9 cellular contexts compared by ENCODE assay signal in the genomic region with DNA sequence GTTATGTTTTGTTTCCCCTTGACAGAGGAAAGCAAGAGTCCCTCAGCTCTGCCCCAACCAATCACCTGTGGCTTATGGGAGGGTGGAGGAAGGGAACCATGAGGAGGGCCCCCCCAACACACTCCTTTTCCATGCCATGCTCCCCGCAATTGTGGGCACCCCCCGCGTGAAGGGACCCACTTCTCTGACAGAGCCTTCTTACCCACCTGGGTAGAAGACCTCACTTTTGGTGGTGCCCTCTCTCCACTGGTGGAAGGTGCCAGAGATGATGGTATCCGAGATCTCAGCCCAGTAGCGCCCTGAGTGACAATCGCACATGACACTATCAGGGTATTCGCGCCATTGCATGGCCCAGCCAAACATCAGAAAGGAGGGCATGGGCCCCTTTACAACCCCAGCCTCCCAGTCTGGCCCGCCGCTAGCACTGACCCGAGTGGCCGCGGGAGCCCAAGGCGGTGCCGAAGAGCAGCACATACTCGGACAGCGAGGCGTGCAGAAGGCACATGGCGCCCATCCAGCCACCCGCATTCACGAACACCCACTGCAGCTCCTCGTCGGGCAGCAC. TPM values are rescaled to one million over a fixed set of nuclear protein-coding genes. Genes with fewer than 3 reads are reported as not detected.
DNase-seq lines count a peak whose midpoint lies in the region; ATAC-seq and TF ChIP-seq lines count a peak whose summit lies in the region.
"Had no signal": no experiment of that assay in that cellular context is flagged by ENCODE, and none has a peak within 500 bp of the region (broad histone marks: within the 10 kb centered on the region; RNA-seq: fewer than 3 reads in every experiment).

No MANE protein-coding gene starts in this region.

- ATAC-seq in GM19397 (IDR thresholded peaks at IDR 0.05; ENCODE audit: unreplicated experiment) = no peak

- no peaks in the 10 kb centered on the region for H3K36me3 ChIP-seq in BJ (ENCODE audit: control insufficient read depth, insufficient read depth, low read length)

- peak overlapping the region; percentile 78 for H3K4me3 ChIP-seq in BJ (ENCODE audit: low read depth, low read length)
- H3K4me3 ChIP-seq in WI38 (ENCODE audit: low read depth, low read length) = peak overlapping the region; percentile 65
- H3K4me3 ChIP-seq in fibroblast of villous mesenchyme (ENCODE audit: low read depth, low read length) = peak overlapping the region; percentile 71
- peak overlapping the region; percentile 48 for H3K4me3 ChIP-seq in retinal pigment epithelial cell (ENCODE audit: low read length)

- DNase-seq in BJ (ENCODE audit: low read depth) = no peak
- peak; percentile 35 for DNase-seq in HCEC 1CT
- DNase-seq in fibroblast of villous mesenchyme (ENCODE audit: low read depth) = no peak
- no peak for DNase-seq in retinal pigment epithelial cell (ENCODE audit: low read depth)
- no peak for DNase-seq in dedifferentiated amniotic fluid mesenchymal stem cell (ENCODE audit: extremely low spot score)
- no peak for DNase-seq in NCI-H510A treated with DMSO at 0.1 percent for 48 hours (lab: John Stamatoyannopoulos, UW)

- POLR2A ChIA-PET in BJ (lab: Charles Lee) = no interaction called here

- H3K27me3 ChIP-seq in BJ (ENCODE audit: control insufficient read depth, insufficient read depth, low read length) = no peaks in the 10 kb centered on the region

- CTCF ChIA-PET in BJ (lab: Yijun Ruan, JAX) = interaction anchor here (0.9 to 9.7 kb wide), 7 partner anchors 9 to 65 kb away, joined by 3 to 112 read pairs (median 7); a partner anchor contains a TSS

- TF ChIP-seq CTCF in BJ (IDR thresholded peaks at IDR 0.05; ENCODE audit: insufficient read depth, low read depth, low read length) = no peak
- TF ChIP-seq CTCF in WI38 (IDR thresholded peaks at IDR 0.05; ENCODE audit: low read depth, low read length) = no peak
- TF ChIP-seq CTCF in fibroblast of villous mesenchyme (IDR thresholded peaks at IDR 0.05; ENCODE audit: insufficient read depth, low read depth, low read length) = no peak
- no peak for TF ChIP-seq CTCF in retinal pigment epithelial cell (conservative IDR thresholded peaks at IDR 0.05; ENCODE audit: low read depth, low read length)

RNA-seq across cellular contexts. Expression of a gene that starts 0.7 kb away (rescaled TPM):
- polyA plus RNA-seq in BJ (2011; rRNA removed) = 65.4 and 95.5 TPM in 2 replicates
- 28.4 and 32.7 TPM in 2 replicates for polyA minus RNA-seq in BJ (2011; rRNA and poly(A)+ RNA removed)
- total RNA-seq in fibroblast of villous mesenchyme = 71.7 and 76.7 TPM in 2 replicates

RNA-seq across cellular contexts. Expression of a gene that starts 8.0 kb away (rescaled TPM):
- polyA plus RNA-seq in BJ (2011; rRNA removed) = not detected in 2 replicates
- not detected in 2 replicates for polyA minus RNA-seq in BJ (2011; rRNA and poly(A)+ RNA removed)
- total RNA-seq in fibroblast of villous mesenchyme = 0.32 TPM in 1 of 2 replicates, not detected in the other
- total RNA-seq: HT1080 had no signal

RNA-seq across cellular contexts. Expression of a gene that starts 9.6 kb away (rescaled TPM):
- 26.6 and 41.5 TPM in 2 replicates for polyA plus RNA-seq in BJ (2011; rRNA removed)
- polyA minus RNA-seq in BJ (2011; rRNA and poly(A)+ RNA removed) = 13.4 and 14.6 TPM in 2 replicates
- total RNA-seq in fibroblast of villous mesenchyme = 34.1 and 36.7 TPM in 2 replicates

RNA-seq across cellular contexts. Expression of a gene that starts 15.1 kb away (rescaled TPM):
- 21.8 and 38.4 TPM in 2 replicates for polyA plus RNA-seq in BJ (2011; rRNA removed)
- polyA minus RNA-seq in BJ (2011; rRNA and poly(A)+ RNA removed) = 16.3 and 18.8 TPM in 2 replicates
- total RNA-seq in fibroblast of villous mesenchyme = 8.2 and 14.8 TPM in 2 replicates

RNA-seq across cellular contexts. Expression of a gene that starts 16.6 kb away (rescaled TPM):
- 74.7 and 149 TPM in 2 replicates for polyA plus RNA-seq in BJ (2011; rRNA removed)
- polyA minus RNA-seq in BJ (2011; rRNA and poly(A)+ RNA removed) = 36.3 and 50.4 TPM in 2 replicates
- 70.8 and 102 TPM in 2 replicates for total RNA-seq in fibroblast of villous mesenchyme
